Comparison of ENCODE assay signal across 8 cellular contexts in the genomic region with DNA sequence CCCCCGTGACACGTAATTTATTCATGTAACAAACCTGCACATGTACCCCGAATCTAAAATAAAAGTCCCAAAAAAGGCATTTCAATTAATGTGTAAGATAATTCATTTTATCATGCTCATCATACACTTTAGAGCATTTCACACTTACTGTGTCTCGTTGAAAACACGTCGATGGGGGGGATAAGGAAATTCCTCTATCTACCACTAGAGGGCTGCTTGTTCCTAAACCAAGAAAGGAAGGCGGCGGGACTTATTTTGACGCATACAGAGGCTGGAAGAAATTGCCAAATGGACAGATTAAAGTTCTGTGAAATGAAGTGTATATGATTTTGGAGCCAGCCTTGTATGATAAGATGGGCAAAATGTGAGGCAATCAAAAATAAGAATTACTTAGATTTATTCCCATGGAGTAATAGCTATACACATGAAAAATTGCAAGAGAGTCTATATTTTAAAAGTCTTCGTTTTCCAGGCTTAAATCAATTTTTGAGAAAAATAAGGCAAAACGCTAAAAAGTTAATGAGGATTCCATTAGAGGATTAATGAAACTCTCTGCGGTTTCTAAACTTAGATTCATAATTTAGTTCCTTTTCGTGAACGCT.
DNase-seq lines count a peak whose midpoint lies in the region; ATAC-seq and TF ChIP-seq lines count a peak whose summit lies in the region.

No MANE protein-coding gene starts in this region.

- H3K4me1 ChIP-seq in heart left ventricle (no peaks in the 10 kb centered on the region), spleen (no peaks in the 10 kb centered on the region)

- 30 to 37% (median 35%) methylated on average over 14 of the region's 14 CpGs for WGBS in heart left ventricle, 4 donors
- WGBS in spleen, 5 donors = 39 to 45% (median 42%) methylated on average over 14 of the region's 14 CpGs

- TF ChIP-seq CTCF in GM12864 (IDR thresholded peaks at IDR 0.05; ENCODE audit: low read depth, low read length, missing control alignments) (peak; percentile 75), VCaP (conservative IDR thresholded peaks at IDR 0.05) (peak; percentile 95), heart left ventricle (IDR thresholded peaks at IDR 0.05) (peak; percentile 55 to 78 (median 72)), spleen (IDR thresholded peaks at IDR 0.05 in 8 of 11, conservative IDR thresholded peaks at IDR 0.05 in 3 of 11) (peak in 9 of 11 experiments; percentile 20 to 69 (median 53))

- ATAC-seq in heart left ventricle (peak in 1 of 4 donors; percentile 51), GM21528 (IDR thresholded peaks at IDR 0.05; ENCODE audit: low FRiP score, unreplicated experiment) (no peak)

- H3K27me3 ChIP-seq in heart left ventricle = peaks cover 0 to 6% (median 0%) of the 10 kb centered on the region in 9 donors
- H3K27me3 ChIP-seq in spleen (replicated peaks in 1 of 7) = no peaks in the 10 kb centered on the region

- no peaks in the 10 kb centered on the region for H3K9me3 ChIP-seq in heart left ventricle
- no peaks in the 10 kb centered on the region for H3K9me3 ChIP-seq in spleen

- DNase-seq in A172 (ENCODE audit: low spot score) = peak; percentile 7
- DNase-seq in GM12864 (ENCODE audit: low read depth) = peak; percentile 0
- peak; percentile 51 for DNase-seq in Jurkat, Clone E6-1 (ENCODE audit: low read depth, low spot score)
- peak in 1 of 5 donors; percentile 20 for DNase-seq in heart left ventricle
- no peak for DNase-seq in spleen
- no peak for DNase-seq in posterior vena cava (ENCODE audit: low spot score)

- no peaks in the 10 kb centered on the region for H3K36me3 ChIP-seq in heart left ventricle
- no peaks in the 10 kb centered on the region for H3K36me3 ChIP-seq in spleen

- TF ChIP-seq POLR2A in heart left ventricle (IDR thresholded peaks at IDR 0.05) = no peak
- no peak for TF ChIP-seq POLR2A in spleen (IDR thresholded peaks at IDR 0.05)

- H3K4me3 ChIP-seq in GM12864 (ENCODE audit: low read depth, low read length) (no peak overlapping the region), heart left ventricle (no peak overlapping the region), spleen (no peak overlapping the region)
- H3K4me3 ChIP-seq in Jurkat, Clone E6-1 (ENCODE audit: low read length) = no peak overlapping the region

- no peak overlapping the region for H3K27ac ChIP-seq in VCaP
- H3K27ac ChIP-seq in heart left ventricle = no peak overlapping the region
- H3K27ac ChIP-seq in spleen = no peak overlapping the region

- intact Hi-C loops in heart left ventricle (cut with DNase I) (loop anchor here in 8 of 10 donors (5.0 to 10.0 kb wide), 5 partner anchors 357 to 907 kb away; no protein-coding TSS in a partner anchor), spleen (cut with DNase I; ENCODE audit: low total_unique reads) (no loop called here), posterior vena cava (cut with DNase I) (no loop called here)

Comparison
In these comparisons a context has a peak if more than half of its experiments do, and no peak if none do; other contexts are left out.
1. DNase-seq: peak in A172 (single experiment), GM12864 (single experiment) and Jurkat, Clone E6-1 (single experiment); none in spleen (single experiment) and posterior vena cava (single experiment).
2. intact Hi-C loops: an anchor here in heart left ventricle (5.0 to 10.0 kb wide); none called in spleen and posterior vena cava.
3. Peak in every context shown above with its lines, with median percentiles within 50 percentile points of each other: CTCF ChIP-seq.